ENCODE assay signal across 8 cellular contexts in the genomic region with DNA sequence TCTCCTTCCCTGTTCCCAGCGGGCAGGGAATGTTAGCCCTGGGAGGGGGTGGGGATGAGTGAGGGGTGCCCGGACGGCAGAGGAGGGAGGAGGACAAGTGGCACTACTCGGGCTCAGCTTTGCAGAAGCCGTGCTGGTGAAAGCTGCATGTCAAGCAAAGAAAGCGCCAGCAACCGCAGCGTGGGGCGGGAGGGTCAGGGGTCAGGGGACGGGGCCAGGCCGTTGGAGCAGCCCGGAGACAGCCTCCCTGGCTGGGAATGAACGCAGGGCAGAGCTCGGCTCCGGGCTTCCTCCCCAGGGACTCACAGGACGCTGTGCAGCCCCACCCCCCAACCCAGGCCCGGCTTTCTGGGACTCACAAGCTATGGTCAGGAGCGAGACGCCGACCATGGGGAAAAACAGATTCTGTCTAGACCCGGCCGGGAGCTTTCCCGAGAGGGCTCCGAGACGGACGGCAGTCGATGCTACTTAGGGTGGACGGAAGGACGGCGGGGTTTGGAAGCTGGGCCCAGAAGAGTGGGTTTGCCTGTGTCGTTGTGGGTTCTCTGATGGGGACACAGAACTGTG.
DNase-seq lines count a peak whose midpoint lies in the region; ATAC-seq, FAIRE-seq and TF ChIP-seq lines count a peak whose summit lies in the region.

No MANE protein-coding gene starts in this region.

- H2AFZ ChIP-seq in smooth muscle cell (ENCODE audit: low read depth): peak overlapping the region; percentile 76

- peak overlapping the region; percentile 36 for H3K4me3 ChIP-seq in bronchial epithelial cell (ENCODE audit: low read depth, low read length)
- H3K4me3 ChIP-seq in smooth muscle cell: peak overlapping the region; percentile 62

- no peaks in the 10 kb centered on the region for H3K79me2 ChIP-seq in smooth muscle cell (ENCODE audit: low read depth)

- no peak overlapping the region for H3K9ac ChIP-seq in smooth muscle cell (ENCODE audit: low read depth)

- H3K27ac ChIP-seq in smooth muscle cell (ENCODE audit: low read depth): no peak overlapping the region

- H3K27me3 ChIP-seq in bronchial epithelial cell (ENCODE audit: control insufficient read depth, insufficient read depth, low read length) (no peaks in the 10 kb centered on the region), smooth muscle cell (ENCODE audit: low read depth) (no peaks in the 10 kb centered on the region)

- DNase-seq in bronchial epithelial cell (ENCODE audit: low read depth) (no peak), left kidney (ENCODE audit: low read depth, low spot score) (peak; percentile 73), smooth muscle cell (lab: John Stamatoyannopoulos, UW; ENCODE audit: unreplicated experiment) (no peak), NCI-H1436 treated with DMSO at 0.1 percent for 48 hours (lab: John Stamatoyannopoulos, UW) (no peak), HuH-7.5 (ENCODE audit: low spot score) (no peak), DMS53 (lab: John Stamatoyannopoulos, UW) (no peak)

- no peaks in the 10 kb centered on the region for H3K9me3 ChIP-seq in smooth muscle cell (replicated peaks; ENCODE audit: low read depth)

- TF ChIP-seq CTCF in bronchial epithelial cell (IDR thresholded peaks at IDR 0.05; ENCODE audit: insufficient read depth, low read length, severe bottlenecking): no peak
- no peak for TF ChIP-seq CTCF in smooth muscle cell (IDR thresholded peaks at IDR 0.05; ENCODE audit: borderline replicate concordance, insufficient read depth, poor library complexity, severe bottlenecking)

- H3K36me3 ChIP-seq in bronchial epithelial cell (ENCODE audit: control insufficient read depth, insufficient read depth, low read length) (no peaks in the 10 kb centered on the region), smooth muscle cell (ENCODE audit: low read depth) (no peaks in the 10 kb centered on the region)

- FAIRE-seq in bronchial epithelial cell (lab: Jason Lieb, UNC): no peak

- H4K20me1 ChIP-seq in smooth muscle cell (ENCODE audit: low read depth): no peaks in the 10 kb centered on the region

- H3F3A ChIP-seq in smooth muscle cell (ENCODE audit: low read depth): no peaks in the 10 kb centered on the region

- WGBS in smooth muscle cell (ENCODE audit: low lambda C conversion rate): 56% methylated on average over 20 of the region's 31 CpGs

- peaks cover 13% of the 10 kb centered on the region for H3K4me1 ChIP-seq in smooth muscle cell (ENCODE audit: low read depth)

- H3K4me2 ChIP-seq in smooth muscle cell: peak overlapping the region; percentile 90

- ATAC-seq in HG02885 (IDR thresholded peaks at IDR 0.05; ENCODE audit: poor library complexity, unreplicated experiment) (peak; percentile 20), GM18519 (IDR thresholded peaks at IDR 0.05; ENCODE audit: low FRiP score, unreplicated experiment) (no peak)
